ENCODE assay signal across 8 cellular contexts in genomic region chr1:206935491-206936067, GRCh38. TPM values are rescaled to one million over a fixed set of nuclear protein-coding genes. Genes with fewer than 3 reads are reported as not detected.
DNase-seq lines count a peak whose midpoint lies in the region; ATAC-seq and TF ChIP-seq lines count a peak whose summit lies in the region.

No MANE protein-coding gene starts in this region.

- CTCF ChIA-PET in AG04450 (lab: Charles Lee) = interaction anchor here (0.7 to 1.8 kb wide), 14 partner anchors 12 to 564 kb away, joined by 3 to 12 read pairs (median 4); partner anchors contain the start of gene FCMR

- no peak overlapping the region for H3K4me2 ChIP-seq in GM23248 (ENCODE audit: unreplicated experiment)

- H3K4me3 Mint-ChIP-seq in neural crest cell = no peak overlapping the region

- TF ChIP-seq CTCF in AG04450 (IDR thresholded peaks at IDR 0.05; ENCODE audit: low read depth, low read length) (peak; percentile 58), neural crest cell (conservative IDR thresholded peaks at IDR 0.05) (peak; percentile 65), sigmoid colon (IDR thresholded peaks at IDR 0.05) (peak in 2 of 4 experiments; percentile 13 to 28)

- H3K4me1 Mint-ChIP-seq in neural crest cell = no peaks in the 10 kb centered on the region

- ATAC-seq in SK-N-SH treated with all-trans-retinoic acid at 6 μM for 48 hours = peak; percentile 88

- H3K36me3 Mint-ChIP-seq in neural crest cell (ENCODE audit: low read depth) = no peaks in the 10 kb centered on the region

- peak; percentile 2 for DNase-seq in AG04450 (ENCODE audit: low read depth, low spot score)
- DNase-seq in GM23248 = peak; percentile 44
- DNase-seq in dermis microvascular lymphatic vessel endothelial cell (ENCODE audit: low read depth in 2 of 2) = peak; percentile 11 to 41
- peak; percentile 37 for DNase-seq in neural crest cell (ENCODE audit: low read depth, low spot score)
- no peak for DNase-seq in NCI-H1436 (lab: John Stamatoyannopoulos, UW)
- DNase-seq in NCI-H345 treated with DMSO at 0.1 percent for 48 hours (lab: John Stamatoyannopoulos, UW; ENCODE audit: unreplicated experiment) = no peak
- DNase-seq in sigmoid colon = no peak

- POLR2A ChIA-PET in AG04450 (lab: Yijun Ruan, JAX) = no interaction called here

- no peaks in the 10 kb centered on the region for H3K4me1 ChIP-seq in GM23248 (ENCODE audit: insufficient read depth)
- H3K4me1 ChIP-seq in sigmoid colon = no peaks in the 10 kb centered on the region

- H2AFZ ChIP-seq in GM23248 = no peak overlapping the region

- H3K27me3 ChIP-seq in AG04450 (ENCODE audit: control insufficient read depth, insufficient read depth, low read length) = peaks cover 22% of the 10 kb centered on the region
- peaks cover 5% of the 10 kb centered on the region; the same call in 1 of the 2 replicates for H3K27me3 ChIP-seq in GM23248 (replicated peaks; ENCODE audit: insufficient read depth)
- H3K27me3 ChIP-seq in sigmoid colon = no peaks in the 10 kb centered on the region

- intact Hi-C loops in sigmoid colon (cut with DNase I) = no loop called here

- H4K20me1 ChIP-seq in GM23248 (ENCODE audit: insufficient read depth) = no peaks in the 10 kb centered on the region

- H3K27ac Mint-ChIP-seq in neural crest cell (ENCODE audit: unreplicated experiment) = no peak overlapping the region

- no peaks in the 10 kb centered on the region for H3K36me3 ChIP-seq in GM23248 (ENCODE audit: low read depth)
- H3K36me3 ChIP-seq in sigmoid colon = no peaks in the 10 kb centered on the region

- no peaks in the 10 kb centered on the region for H3F3A ChIP-seq in GM23248 (ENCODE audit: insufficient read depth)

- no peaks in the 10 kb centered on the region for H3K27me3 Mint-ChIP-seq in neural crest cell (ENCODE audit: low read depth)

- H3K9ac ChIP-seq in GM23248 = no peak overlapping the region

- TF ChIP-seq POLR2A in sigmoid colon (IDR thresholded peaks at IDR 0.05) = no peak

- H3K4me3 ChIP-seq in AG04450 (ENCODE audit: low read depth, low read length) (no peak overlapping the region), GM23248 (no peak overlapping the region), sigmoid colon (no peak overlapping the region)

- no peak overlapping the region for H3K27ac ChIP-seq in AG04450 (ENCODE audit: low read depth, low read length)
- H3K27ac ChIP-seq in GM23248 = no peak overlapping the region
- no peak overlapping the region for H3K27ac ChIP-seq in sigmoid colon

- in situ Hi-C loops in GM23248 (cut with MboI) = no loop called here

- H3K9me3 ChIP-seq in AG04450 (ENCODE audit: control insufficient read depth, insufficient read depth, low read length) = no peaks in the 10 kb centered on the region; the same call in 1 of the 2 replicates
- no peaks in the 10 kb centered on the region for H3K9me3 ChIP-seq in GM23248 (ENCODE audit: low read depth)
- no peaks in the 10 kb centered on the region for H3K9me3 ChIP-seq in sigmoid colon

- WGBS in GM23248 (ENCODE audit: low coverage in 1 of 2, low lambda C conversion rate in 2 of 2, missing lambda C conversion rate in 2 of 2), 2 experiments = 62 to 65% methylated on average over 16 to 19 of the region's 19 CpGs
- WGBS in sigmoid colon, 2 donors = 46 to 67% methylated on average over 19 of the region's 19 CpGs

- no peaks in the 10 kb centered on the region for H3K9me3 Mint-ChIP-seq in neural crest cell

- no peaks in the 10 kb centered on the region for H3K9me2 ChIP-seq in GM23248 (ENCODE audit: insufficient read depth)

- H3K79me2 ChIP-seq in GM23248 (ENCODE audit: insufficient read depth) = no peaks in the 10 kb centered on the region

- no peak for TF ChIP-seq EP300 in sigmoid colon (IDR thresholded peaks at IDR 0.05)

TF ChIP-seq in SK-N-SH treated with all-trans-retinoic acid at 6 μM for 48 hours, 23 proteins besides CTCF, POLR2A, EP300 and RAD21:
- TF ChIP-seq ZNF8 (CRISPR knock-in tag; IDR thresholded peaks at IDR 0.05) (no peak), ZC3H10 (CRISPR knock-in tag; IDR thresholded peaks at IDR 0.05) (no peak), ISL1 (CRISPR knock-in tag; IDR thresholded peaks at IDR 0.05) (no peak), PPARA (CRISPR knock-in tag; IDR thresholded peaks at IDR 0.05; ENCODE audit: borderline replicate concordance) (no peak), TSHZ2 (CRISPR knock-in tag; IDR thresholded peaks at IDR 0.05) (no peak), TOX (CRISPR knock-in tag; IDR thresholded peaks at IDR 0.05; ENCODE audit: borderline replicate concordance) (no peak), TCF4 (CRISPR knock-in tag; IDR thresholded peaks at IDR 0.05; ENCODE audit: borderline replicate concordance) (no peak), CSDC2 (CRISPR knock-in tag; IDR thresholded peaks at IDR 0.05) (no peak)

RNA-seq across cellular contexts. Expression of gene PIGR, which starts 10.7 kb away (rescaled TPM):
- polyA plus RNA-seq in AG04450 (2011; rRNA removed) (not detected in 2 replicates), GM23248 (2016; fragmentation: Nextera tagmentation; extraction: Ambion mirVana) (not detected in 2 replicates), sigmoid colon (1,000 to 10,000 TPM in 1 of 3 donors, 100 to 1,000 TPM in 2; 163 to 3,648 (median 569) TPM)
- polyA minus RNA-seq in AG04450 (2011; rRNA and poly(A)+ RNA removed) = not detected in 2 replicates
- not detected in 2 replicates for total RNA-seq in GM23248 (2014; rRNA removed; shearing (Covaris generic))
- total RNA-seq in dermis microvascular lymphatic vessel endothelial cell (not detected in 2 replicates), neural crest cell (not detected in 2 replicates), sigmoid colon (1 to 10 TPM in 2 of 4 donors, under 1 TPM in 1, not detected in 1; 0.16 to 9.3 (median 8.6) TPM)

RNA-seq across cellular contexts. Expression of gene FCMR, which starts 13.8 kb away (rescaled TPM):
- 1.1 and 1.2 TPM in 2 replicates for polyA plus RNA-seq in AG04450 (2011; rRNA removed)
- polyA minus RNA-seq in AG04450 (2011; rRNA and poly(A)+ RNA removed) = 2.0 and 2.8 TPM in 2 replicates
- total RNA-seq in GM23248 (2014; rRNA removed; shearing (Covaris generic)) = 1.2 TPM in 1 of 2 replicates, not detected in the other
- 0.94 and 2.3 TPM in 2 replicates for polyA plus RNA-seq in GM23248 (2016; fragmentation: Nextera tagmentation; extraction: Ambion mirVana)
- total RNA-seq in dermis microvascular lymphatic vessel endothelial cell = 0.25 TPM in 1 of 2 replicates, not detected in the other
- not detected in 2 replicates for total RNA-seq in neural crest cell
- 1 to 10 TPM in 2 of 4 donors, under 1 TPM in 1, not detected in 1; 0.49 to 1.5 (median 1.1) TPM for total RNA-seq in sigmoid colon
- polyA plus RNA-seq in sigmoid colon = 100 to 1,000 TPM in 1 of 3 donors, 1 to 10 TPM in 2; 1.8 to 111 (median 3.5) TPM

RNA-seq across cellular contexts. Expression of gene FCAMR, which starts 34.7 kb away (rescaled TPM):
- not detected in 2 replicates for polyA plus RNA-seq in AG04450 (2011; rRNA removed)
- not detected in 2 replicates for polyA minus RNA-seq in AG04450 (2011; rRNA and poly(A)+ RNA removed)
- total RNA-seq in GM23248 (2014; rRNA removed; shearing (Covaris generic)) = not detected in 2 replicates
- polyA plus RNA-seq in GM23248 (2016; fragmentation: Nextera tagmentation; extraction: Ambion mirVana) = not detected in 2 replicates
- not detected in 2 replicates for total RNA-seq in dermis microvascular lymphatic vessel endothelial cell
- total RNA-seq in neural crest cell = not detected in 2 replicates
- not detected for total RNA-seq in sigmoid colon
- 1 to 10 TPM in 1 of 3 donors, not detected in 2; 1.5 TPM for polyA plus RNA-seq in sigmoid colon

RNA-seq across cellular contexts. Expression of gene IL24, which starts 38.3 kb away (rescaled TPM):
- polyA plus RNA-seq in AG04450 (2011; rRNA removed) = 0.60 and 0.73 TPM in 2 replicates
- 0.17 and 0.28 TPM in 2 replicates for polyA minus RNA-seq in AG04450 (2011; rRNA and poly(A)+ RNA removed)
- total RNA-seq in GM23248 (2014; rRNA removed; shearing (Covaris generic)) = 2.4 TPM in 1 of 2 replicates, not detected in the other
- polyA plus RNA-seq in GM23248 (2016; fragmentation: Nextera tagmentation; extraction: Ambion mirVana) = 0.49 and 0.52 TPM in 2 replicates
- not detected in 2 replicates for total RNA-seq in dermis microvascular lymphatic vessel endothelial cell
- not detected in 2 replicates for total RNA-seq in neural crest cell
- total RNA-seq in sigmoid colon = not detected
- under 1 TPM in 2 of 3 donors, not detected in 1; 0.36 to 0.46 TPM for polyA plus RNA-seq in sigmoid colon

Comparison
In these comparisons a context has a peak if more than half of its experiments do, and no peak if none do; other contexts are left out.
1. DNase-seq: peak in AG04450 (single experiment), GM23248 (single experiment), dermis microvascular lymphatic vessel endothelial cell (2 of 2) and neural crest cell (single experiment); none in NCI-H1436 (single experiment), NCI-H345 treated with DMSO at 0.1 percent for 48 hours (single experiment) and sigmoid colon (single experiment).